In the genomic region with DNA sequence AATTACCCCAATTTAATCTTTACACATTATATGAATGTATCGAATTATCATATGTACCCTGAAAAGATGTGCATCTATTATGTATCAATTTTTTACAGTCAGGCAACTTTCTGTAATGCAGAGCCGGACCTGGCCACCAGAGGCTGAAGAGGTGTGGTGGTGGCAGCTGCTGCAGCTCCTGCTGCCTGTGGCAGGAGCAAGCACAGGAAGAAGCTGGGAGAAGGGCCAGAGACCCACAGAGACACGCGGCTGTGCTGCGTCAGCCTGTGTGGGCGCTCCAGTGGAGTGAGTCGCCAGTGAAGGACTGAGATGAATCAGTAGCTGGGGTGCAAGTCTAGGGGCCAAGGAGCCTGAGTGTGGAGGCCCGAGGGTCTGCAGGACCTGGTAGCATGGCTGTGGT, we compare ENCODE assay signal across 9 cellular contexts.
DNase-seq lines count a peak whose midpoint lies in the region; ATAC-seq and TF ChIP-seq lines count a peak whose summit lies in the region.
"Had no signal": no experiment of that assay in that cellular context is flagged by ENCODE, and none has a peak within 500 bp of the region (broad histone marks: within the 10 kb centered on the region; RNA-seq: fewer than 3 reads in every experiment).

No MANE protein-coding gene starts in this region.

- H3K9me3 ChIP-seq in CD4-positive, alpha-beta T cell (ENCODE audit: control insufficient read depth, low read length), result no peaks in the 10 kb centered on the region

- no peak overlapping the region for H3K4me3 ChIP-seq in AG10803 (ENCODE audit: low read length)

- intact Hi-C loops in CD4-positive, alpha-beta T cell (cut with DNase I, micrococcal nuclease), result no loop called here

- DNase-seq in AG10803 (ENCODE audit: low read depth) (peak; percentile 15), SK-N-DZ (ENCODE audit: low spot score) (peak; percentile 9), kidney tubule cell (ENCODE audit: low spot score) (peak; percentile 88), NCI-H526 treated with DMSO at 0.1 percent for 48 hours (lab: John Stamatoyannopoulos, UW) (no peak)
- no peak for DNase-seq in effector memory CD8-positive, alpha-beta T cell
- DNase-seq in CD4-positive, alpha-beta T cell, result no peak
- DNase-seq: NCI-H2171 treated with DMSO at 0.1 percent for 48 hours had no signal

- ATAC-seq in GM21786 (IDR thresholded peaks at IDR 0.05; ENCODE audit: unreplicated experiment), result peak; percentile 51
- ATAC-seq in effector memory CD8-positive, alpha-beta T cell (replicated peaks), result no peak
- no peak for ATAC-seq in HG03565 (IDR thresholded peaks at IDR 0.05; ENCODE audit: unreplicated experiment)
- ATAC-seq in CD4-positive, alpha-beta T cell (ENCODE audit: poor library complexity), result no peak

- no peaks in the 10 kb centered on the region for H3K9me3 Mint-ChIP-seq in effector memory CD8-positive, alpha-beta T cell
- H3K9me3 Mint-ChIP-seq in CD4-positive, alpha-beta T cell, result no peaks in the 10 kb centered on the region

- H3K27me3 ChIP-seq in CD4-positive, alpha-beta T cell (ENCODE audit: control insufficient read depth, insufficient read depth, low read length), result peaks cover 4% of the 10 kb centered on the region

- POLR2A ChIA-PET in CD4-positive, alpha-beta T cell (lab: Charles Lee), result no interaction called here

- H3K36me3 Mint-ChIP-seq in effector memory CD8-positive, alpha-beta T cell (ENCODE audit: insufficient read depth), result no peaks in the 10 kb centered on the region
- H3K36me3 Mint-ChIP-seq in CD4-positive, alpha-beta T cell (ENCODE audit: low read depth), result no peaks in the 10 kb centered on the region

- H3K27ac ChIP-seq in CD4-positive, alpha-beta T cell (ENCODE audit: low read depth, low read length), result no peak overlapping the region

- H3K27me3 Mint-ChIP-seq in effector memory CD8-positive, alpha-beta T cell, result peaks cover 42 to 58% of the 10 kb centered on the region in 2 donors
- peaks cover 29% of the 10 kb centered on the region for H3K27me3 Mint-ChIP-seq in CD4-positive, alpha-beta T cell

- no peak for TF ChIP-seq CTCF in AG10803 (conservative IDR thresholded peaks at IDR 0.05; ENCODE audit: low read length)
- no peak for TF ChIP-seq CTCF in CD4-positive, alpha-beta T cell (IDR thresholded peaks at IDR 0.05)

- H3K4me3 Mint-ChIP-seq in effector memory CD8-positive, alpha-beta T cell, result no peak overlapping the region
- H3K4me3 Mint-ChIP-seq in CD4-positive, alpha-beta T cell, result no peak overlapping the region

- H3K27ac Mint-ChIP-seq in effector memory CD8-positive, alpha-beta T cell, result no peak overlapping the region
- H3K27ac Mint-ChIP-seq in CD4-positive, alpha-beta T cell, result no peak overlapping the region

- H3K4me1 Mint-ChIP-seq in effector memory CD8-positive, alpha-beta T cell (ENCODE audit: low read depth in 2 of 2), result peaks cover 3 to 4% of the 10 kb centered on the region in 2 donors
- no peaks in the 10 kb centered on the region for H3K4me1 Mint-ChIP-seq in CD4-positive, alpha-beta T cell (ENCODE audit: low read depth)

- CTCF ChIA-PET in CD4-positive, alpha-beta T cell (lab: Charles Lee), result no interaction called here

Comparison
In these comparisons a context has a peak if more than half of its experiments do, and no peak if none do; other contexts are left out.
1. DNase-seq: peak in AG10803 (single experiment), SK-N-DZ (single experiment) and kidney tubule cell (single experiment); none in effector memory CD8-positive, alpha-beta T cell (0 of 3), NCI-H526 treated with DMSO at 0.1 percent for 48 hours (single experiment) and CD4-positive, alpha-beta T cell (0 of 10).